ENCODE assay signal across 1 cellular context in the genomic region with DNA sequence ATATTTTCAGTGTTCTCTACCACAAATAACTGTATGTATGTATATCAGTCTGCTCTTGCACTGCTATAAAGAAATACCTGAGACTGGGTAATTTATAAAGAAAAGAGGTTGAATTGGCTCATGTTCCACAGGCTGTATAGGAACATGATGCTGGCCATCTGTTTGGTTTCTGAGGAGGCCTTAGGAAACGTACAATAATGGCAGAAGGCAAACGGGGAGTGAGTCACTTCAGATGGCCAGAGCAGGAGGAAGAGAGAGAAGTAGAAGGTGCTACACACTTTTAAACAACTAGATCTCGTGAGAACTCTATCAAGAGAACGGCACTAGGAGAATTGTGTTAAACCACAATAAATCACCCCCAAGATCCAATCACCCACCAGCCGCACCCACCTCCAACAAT.
TF ChIP-seq lines count a peak whose summit lies in the region.

No MANE protein-coding gene starts in this region.

TF ChIP-seq in endothelial cell of umbilical vein, 7 proteins besides CTCF, POLR2A, EP300 and RAD21:
- TF ChIP-seq, protein P1, sequence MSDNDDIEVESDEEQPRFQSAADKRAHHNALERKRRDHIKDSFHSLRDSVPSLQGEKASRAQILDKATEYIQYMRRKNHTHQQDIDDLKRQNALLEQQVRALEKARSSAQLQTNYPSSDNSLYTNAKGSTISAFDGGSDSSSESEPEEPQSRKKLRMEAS (IDR thresholded peaks at IDR 0.05; ENCODE audit: insufficient read depth, insufficient read length): no peak
- TF ChIP-seq MYC (IDR thresholded peaks at IDR 0.05; ENCODE audit: low read depth, low read length): no peak
- TF ChIP-seq FOS (IDR thresholded peaks at IDR 0.05; ENCODE audit: borderline replicate concordance, insufficient read depth, low read length): no peak
- TF ChIP-seq JUN (IDR thresholded peaks at IDR 0.05; ENCODE audit: borderline replicate concordance, insufficient read depth, insufficient read length, low read depth): no peak
- no peak for TF ChIP-seq EZH2 (IDR thresholded peaks at IDR 0.05; ENCODE audit: borderline replicate concordance, low read depth, low read length, severe bottlenecking)
- no peak for TF ChIP-seq GATA2 (IDR thresholded peaks at IDR 0.05; ENCODE audit: insufficient read depth, insufficient read length, low read depth, low read length)
- no peak for TF ChIP-seq POLR2AphosphoS5 (IDR thresholded peaks at IDR 0.05; ENCODE audit: insufficient read depth, low read depth, low read length)
TF ChIP-seq in endothelial cell of umbilical vein: peak in this region for 0.
